1 cellular context compared by ENCODE assay signal in genomic region chr2:2851316-2851715, GRCh38.
TF ChIP-seq lines count a peak whose summit lies in the region.

No MANE protein-coding gene starts in this region.

TF ChIP-seq in H1, 55 proteins besides CTCF, POLR2A, EP300 and RAD21:
- TF ChIP-seq, protein P1, sequence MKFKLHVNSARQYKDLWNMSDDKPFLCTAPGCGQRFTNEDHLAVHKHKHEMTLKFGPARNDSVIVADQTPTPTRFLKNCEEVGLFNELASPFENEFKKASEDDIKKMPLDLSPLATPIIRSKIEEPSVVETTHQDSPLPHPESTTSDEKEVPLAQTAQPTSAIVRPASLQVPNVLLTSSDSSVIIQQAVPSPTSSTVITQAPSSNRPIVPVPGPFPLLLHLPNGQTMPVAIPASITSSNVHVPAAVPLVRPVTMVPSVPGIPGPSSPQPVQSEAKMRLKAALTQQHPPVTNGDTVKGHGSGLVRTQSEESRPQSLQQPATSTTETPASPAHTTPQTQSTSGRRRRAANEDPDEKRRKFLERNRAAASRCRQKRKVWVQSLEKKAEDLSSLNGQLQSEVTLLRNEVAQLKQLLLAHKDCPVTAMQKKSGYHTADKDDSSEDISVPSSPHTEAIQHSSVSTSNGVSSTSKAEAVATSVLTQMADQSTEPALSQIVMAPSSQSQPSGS (IDR thresholded peaks at IDR 0.05; ENCODE audit: low read length) = no peak
- no peak for TF ChIP-seq CBX5 (IDR thresholded peaks at IDR 0.05; ENCODE audit: low read depth, low read length)
